13 cellular contexts compared by ENCODE assay signal in the genomic region with DNA sequence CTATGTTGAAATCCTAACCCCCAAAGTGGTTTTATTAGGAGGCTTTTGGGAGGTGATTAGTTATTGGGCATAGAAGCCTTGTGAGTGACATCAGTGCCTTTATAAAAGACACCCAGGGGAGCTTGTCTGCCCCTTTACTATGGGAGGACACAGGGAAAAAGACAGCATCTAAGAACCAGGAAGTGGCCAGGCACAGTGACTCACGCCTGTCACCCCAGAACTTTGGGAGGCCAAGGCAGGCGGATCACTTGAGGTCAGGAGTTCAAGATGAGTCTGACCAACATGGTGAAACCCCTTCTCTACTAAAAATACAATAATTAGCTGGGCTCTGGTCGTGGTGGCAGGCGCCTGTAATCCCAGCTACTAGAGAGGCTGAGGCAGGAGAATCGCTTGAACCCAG. TPM values are rescaled to one million over a fixed set of nuclear protein-coding genes. Genes with fewer than 3 reads are reported as not detected.
DNase-seq lines count a peak whose midpoint lies in the region; ATAC-seq, FAIRE-seq and TF ChIP-seq lines count a peak whose summit lies in the region.
"Not testable (repeated sequence)": the region's sequence is repeated elsewhere in the genome, so short reads cannot be mapped to it uniquely, and the experiment has no call there.
"Had no signal": no experiment of that assay in that cellular context is flagged by ENCODE, and none has a peak within 500 bp of the region (broad histone marks: within the 10 kb centered on the region; RNA-seq: fewer than 3 reads in every experiment).

No MANE protein-coding gene starts in this region.

- POLR2A ChIA-PET in activated CD4-positive, alpha-beta memory T cell treated with anti-CD3 and anti-CD28 coated beads for 36 hours (lab: Charles Lee); activated naive CD8-positive, alpha-beta T cell treated with anti-CD3 and anti-CD28 coated beads, Interleukin-2, amount 10 ng/mL, durations not matched to agents 7 days and 5 days (lab: Charles Lee): not testable (repeated sequence)

- not testable (repeated sequence) for ATAC-seq in T-helper 17 cell
- peak; percentile 70 for ATAC-seq in activated naive CD8-positive, alpha-beta T cell treated with anti-CD3 and anti-CD28 coated beads, Interleukin-2, amount 10 ng/mL, durations not matched to agents 7 days and 5 days (ENCODE audit: low read depth)

- CTCF ChIA-PET in activated CD4-positive, alpha-beta memory T cell treated with anti-CD3 and anti-CD28 coated beads for 36 hours (lab: Charles Lee) = not testable (repeated sequence)

- not testable (repeated sequence) for H3K4me1 Mint-ChIP-seq in T-helper 17 cell
- peaks cover 11% of the 10 kb centered on the region for H3K4me1 Mint-ChIP-seq in activated CD4-positive, alpha-beta memory T cell treated with anti-CD3 and anti-CD28 coated beads for 36 hours (ENCODE audit: low read depth)
- peaks cover 16% of the 10 kb centered on the region for H3K4me1 Mint-ChIP-seq in activated naive CD8-positive, alpha-beta T cell treated with anti-CD3 and anti-CD28 coated beads, Interleukin-2, amount 10 ng/mL, durations not matched to agents 7 days and 5 days
- H3K4me1 Mint-ChIP-seq in immature natural killer cell = peaks cover 17 to 44% of the 10 kb centered on the region in 2 donors

- FAIRE-seq in GM12891 (lab: Jason Lieb, UNC) = not testable (repeated sequence)

- not testable (repeated sequence) for DNase-seq in GM12891 (ENCODE audit: insufficient read length, low spot score); T-helper 17 cell; activated naive CD8-positive, alpha-beta T cell treated with anti-CD3 and anti-CD28 coated beads, Interleukin-2, amount 10 ng/mL, durations not matched to agents 7 days and 5 days
- DNase-seq in LHCN-M2 (ENCODE audit: low read depth) (peak; percentile 64), immature natural killer cell (peak in 1 of 3 donors; percentile 14)
- DNase-seq in activated CD4-positive, alpha-beta memory T cell treated with anti-CD3 and anti-CD28 coated beads for 36 hours = peak; percentile 67
- DNase-seq in stimulated activated CD4-positive, alpha-beta T cell treated with anti-CD3 and anti-CD28 coated beads, Interleukin-1b, Interleukin-23, amount 100 ng/mL, for 48 hours = peak; percentile 52

- H3K9me3 Mint-ChIP-seq in activated CD4-positive, alpha-beta memory T cell treated with anti-CD3 and anti-CD28 coated beads for 36 hours; activated naive CD8-positive, alpha-beta T cell treated with anti-CD3 and anti-CD28 coated beads, Interleukin-2, amount 10 ng/mL, durations not matched to agents 7 days and 5 days; immature natural killer cell: not testable (repeated sequence)

- H3K4me3 Mint-ChIP-seq in T-helper 17 cell; activated CD4-positive, alpha-beta memory T cell treated with anti-CD3 and anti-CD28 coated beads for 36 hours; activated naive CD8-positive, alpha-beta T cell treated with anti-CD3 and anti-CD28 coated beads, Interleukin-2, amount 10 ng/mL, durations not matched to agents 7 days and 5 days: not testable (repeated sequence)
- H3K4me3 Mint-ChIP-seq in immature natural killer cell = peak overlapping the region in 1 of 5 donors; percentile 35

- TF ChIP-seq POLR2A in GM12891 (IDR thresholded peaks at IDR 0.05; ENCODE audit: low read depth, low read length) = not testable (repeated sequence)

- H3K27ac Mint-ChIP-seq in T-helper 17 cell (peak overlapping the region; percentile 78), immature natural killer cell (peak overlapping the region; percentile 23 to 81 (median 62))
- not testable (repeated sequence) for H3K27ac Mint-ChIP-seq in activated CD4-positive, alpha-beta memory T cell treated with anti-CD3 and anti-CD28 coated beads for 36 hours
- H3K27ac Mint-ChIP-seq in activated naive CD8-positive, alpha-beta T cell treated with anti-CD3 and anti-CD28 coated beads, Interleukin-2, amount 10 ng/mL, durations not matched to agents 7 days and 5 days = peak overlapping the region; percentile 61

- intact Hi-C loops in activated CD4-positive, alpha-beta memory T cell treated with anti-CD3 and anti-CD28 coated beads for 36 hours (cut with micrococcal nuclease) = not testable (repeated sequence)

- not testable (repeated sequence) for H3K9me3 ChIP-seq in T-helper 17 cell (ENCODE audit: control insufficient read depth, low read length, poor library complexity, severe bottlenecking)

- H3K27me3 Mint-ChIP-seq in T-helper 17 cell; activated CD4-positive, alpha-beta memory T cell treated with anti-CD3 and anti-CD28 coated beads for 36 hours; activated naive CD8-positive, alpha-beta T cell treated with anti-CD3 and anti-CD28 coated beads, Interleukin-2, amount 10 ng/mL, durations not matched to agents 7 days and 5 days; immature natural killer cell (ENCODE audit: low read depth in 3 of 3): not testable (repeated sequence)

- H3K36me3 Mint-ChIP-seq in T-helper 17 cell (ENCODE audit: low read depth) = not testable (repeated sequence)
- H3K36me3 Mint-ChIP-seq in activated CD4-positive, alpha-beta memory T cell treated with anti-CD3 and anti-CD28 coated beads for 36 hours = peaks cover 21% of the 10 kb centered on the region
- peaks cover 30% of the 10 kb centered on the region for H3K36me3 Mint-ChIP-seq in activated naive CD8-positive, alpha-beta T cell treated with anti-CD3 and anti-CD28 coated beads, Interleukin-2, amount 10 ng/mL, durations not matched to agents 7 days and 5 days
- peaks cover 5 to 24% (median 9%) of the 10 kb centered on the region in 3 donors for H3K36me3 Mint-ChIP-seq in immature natural killer cell

TF ChIP-seq in GM12891, 5 proteins besides CTCF, POLR2A, EP300 and RAD21:
- peak; percentile 42 for TF ChIP-seq SPI1 (IDR thresholded peaks at IDR 0.05; ENCODE audit: low read depth, low read length)

RNA-seq across cellular contexts. Expression of gene DCLRE1C, which starts 14.9 kb away (rescaled TPM):
- polyA plus RNA-seq in GM12891 (2012; ENCODE audit: low read depth, missing spikeins) = 10.5 TPM
- total RNA-seq in LHCN-M2 (2014; rRNA removed) (8.8 and 11.5 TPM in 2 replicates), T-helper 17 cell (10 to 100 TPM; 12.8 to 15.3 TPM)
- 3.0 TPM for polyA plus RNA-seq in LHCN-M2 (2012)
- 10 to 100 TPM; 17.2 to 18.3 TPM for total RNA-seq in activated CD4-positive, alpha-beta memory T cell treated with anti-CD3 and anti-CD28 coated beads for 36 hours
- total RNA-seq in activated naive CD8-positive, alpha-beta T cell treated with anti-CD3 and anti-CD28 coated beads, Interleukin-2, amount 10 ng/mL, durations not matched to agents 7 days and 5 days = 10 to 100 TPM; 47.1 to 47.7 TPM
- 10 to 100 TPM in 2 of 3 donors, 1 to 10 TPM in 1; 9.3 to 33.8 (median 13.9) TPM for polyA plus RNA-seq in immature natural killer cell

RNA-seq across cellular contexts. Expression of gene MEIG1, which starts 20.2 kb away (rescaled TPM):
- 0.65 TPM for polyA plus RNA-seq in GM12891 (2012; ENCODE audit: low read depth, missing spikeins)
- total RNA-seq in LHCN-M2 (2014; rRNA removed) = not detected in 2 replicates
- 0.72 TPM for polyA plus RNA-seq in LHCN-M2 (2012)
- total RNA-seq in T-helper 17 cell = not detected
- total RNA-seq in activated CD4-positive, alpha-beta memory T cell treated with anti-CD3 and anti-CD28 coated beads for 36 hours = 1 to 10 TPM in 1 of 2 experiments, under 1 TPM in 1; 0.95 to 1.4 TPM
- total RNA-seq in activated naive CD8-positive, alpha-beta T cell treated with anti-CD3 and anti-CD28 coated beads, Interleukin-2, amount 10 ng/mL, durations not matched to agents 7 days and 5 days = under 1 TPM; 0.78 to 0.88 TPM
- 1 to 10 TPM in 2 of 3 donors, not detected in 1; 1.1 to 1.5 TPM for polyA plus RNA-seq in immature natural killer cell
- total RNA-seq: foreskin keratinocyte, GM23248, left ventricle myocardium superior, mononuclear cell, posterior vena cava had no signal
- polyA plus RNA-seq: sigmoid colon had no signal
